ENCODE assay signal across 1 cellular context in the genomic region with DNA sequence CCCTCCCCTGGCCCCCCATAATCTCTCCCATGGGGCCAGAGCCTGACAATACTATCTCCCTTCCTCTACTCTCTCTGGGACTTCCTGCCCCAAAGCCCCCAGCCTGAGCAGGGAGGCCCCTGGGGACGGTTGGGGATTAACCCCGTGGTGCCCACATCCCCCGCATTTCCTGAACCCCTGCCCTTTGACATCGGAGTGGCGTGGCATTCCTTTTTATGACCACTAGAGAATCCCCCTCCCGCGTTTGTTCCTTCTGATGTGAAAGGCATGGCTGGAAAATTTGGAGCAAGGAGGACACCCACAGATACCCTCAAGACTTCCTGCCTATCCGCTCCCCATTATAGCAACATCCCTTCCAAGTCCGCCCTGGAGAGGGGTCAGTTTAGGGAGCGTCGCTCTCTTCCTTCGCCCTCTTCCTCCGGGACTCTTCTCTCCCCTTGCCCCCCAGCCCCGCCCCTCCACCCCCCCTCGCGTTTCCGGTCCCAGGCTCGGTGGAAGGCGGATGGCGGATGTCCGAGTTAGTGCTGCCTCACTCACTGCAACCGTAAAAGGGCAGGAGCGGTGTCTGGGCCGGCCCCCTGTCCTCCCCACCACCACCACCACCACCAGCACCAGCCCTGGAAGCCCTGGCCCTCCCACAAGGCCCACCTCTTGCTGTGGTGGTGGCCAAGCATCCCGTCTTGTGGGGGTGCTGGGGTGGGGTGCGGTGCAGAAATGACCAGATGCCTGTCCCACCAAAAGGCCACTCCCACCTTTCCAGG.
TF ChIP-seq lines count a peak whose summit lies in the region.

No MANE protein-coding gene starts in this region.

TF ChIP-seq in HepG2, 621 proteins besides CTCF, POLR2A, EP300 and RAD21 (continued from another document and continues in another):
- TF ChIP-seq PATZ1 (CRISPR knock-in tag; IDR thresholded peaks at IDR 0.05), result peak; percentile 76
- TF ChIP-seq KLF9 (CRISPR knock-in tag; IDR thresholded peaks at IDR 0.05; ENCODE audit: low read depth), result no peak
- TF ChIP-seq BCL6 (CRISPR knock-in tag; IDR thresholded peaks at IDR 0.05), result no peak
- TF ChIP-seq, protein P1, sequence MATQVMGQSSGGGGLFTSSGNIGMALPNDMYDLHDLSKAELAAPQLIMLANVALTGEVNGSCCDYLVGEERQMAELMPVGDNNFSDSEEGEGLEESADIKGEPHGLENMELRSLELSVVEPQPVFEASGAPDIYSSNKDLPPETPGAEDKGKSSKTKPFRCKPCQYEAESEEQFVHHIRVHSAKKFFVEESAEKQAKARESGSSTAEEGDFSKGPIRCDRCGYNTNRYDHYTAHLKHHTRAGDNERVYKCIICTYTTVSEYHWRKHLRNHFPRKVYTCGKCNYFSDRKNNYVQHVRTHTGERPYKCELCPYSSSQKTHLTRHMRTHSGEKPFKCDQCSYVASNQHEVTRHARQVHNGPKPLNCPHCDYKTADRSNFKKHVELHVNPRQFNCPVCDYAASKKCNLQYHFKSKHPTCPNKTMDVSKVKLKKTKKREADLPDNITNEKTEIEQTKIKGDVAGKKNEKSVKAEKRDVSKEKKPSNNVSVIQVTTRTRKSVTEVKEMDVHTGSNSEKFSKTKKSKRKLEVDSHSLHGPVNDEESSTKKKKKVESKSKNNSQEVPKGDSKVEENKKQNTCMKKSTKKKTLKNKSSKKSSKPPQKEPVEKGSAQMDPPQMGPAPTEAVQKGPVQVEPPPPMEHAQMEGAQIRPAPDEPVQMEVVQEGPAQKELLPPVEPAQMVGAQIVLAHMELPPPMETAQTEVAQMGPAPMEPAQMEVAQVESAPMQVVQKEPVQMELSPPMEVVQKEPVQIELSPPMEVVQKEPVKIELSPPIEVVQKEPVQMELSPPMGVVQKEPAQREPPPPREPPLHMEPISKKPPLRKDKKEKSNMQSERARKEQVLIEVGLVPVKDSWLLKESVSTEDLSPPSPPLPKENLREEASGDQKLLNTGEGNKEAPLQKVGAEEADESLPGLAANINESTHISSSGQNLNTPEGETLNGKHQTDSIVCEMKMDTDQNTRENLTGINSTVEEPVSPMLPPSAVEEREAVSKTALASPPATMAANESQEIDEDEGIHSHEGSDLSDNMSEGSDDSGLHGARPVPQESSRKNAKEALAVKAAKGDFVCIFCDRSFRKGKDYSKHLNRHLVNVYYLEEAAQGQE (IDR thresholded peaks at IDR 0.05; ENCODE audit: borderline replicate concordance in 1 of 2, low read depth in 1 of 2, low read length in 2 of 2), result no peak
- TF ChIP-seq ZNF34 (CRISPR knock-in tag; IDR thresholded peaks at IDR 0.05; ENCODE audit: borderline replicate concordance), result no peak
- no peak for TF ChIP-seq RFX1 (IDR thresholded peaks at IDR 0.05)
- TF ChIP-seq FOSL2 (CRISPR knock-in tag; IDR thresholded peaks at IDR 0.05), result peak; percentile 6; the same call in 1 of the 2 replicates
- no peak for TF ChIP-seq RFX5 (IDR thresholded peaks at IDR 0.05; ENCODE audit: low read depth, low read length)
- no peak for TF ChIP-seq ZNF451 (CRISPR knock-in tag; IDR thresholded peaks at IDR 0.05)
- TF ChIP-seq, protein P2, sequence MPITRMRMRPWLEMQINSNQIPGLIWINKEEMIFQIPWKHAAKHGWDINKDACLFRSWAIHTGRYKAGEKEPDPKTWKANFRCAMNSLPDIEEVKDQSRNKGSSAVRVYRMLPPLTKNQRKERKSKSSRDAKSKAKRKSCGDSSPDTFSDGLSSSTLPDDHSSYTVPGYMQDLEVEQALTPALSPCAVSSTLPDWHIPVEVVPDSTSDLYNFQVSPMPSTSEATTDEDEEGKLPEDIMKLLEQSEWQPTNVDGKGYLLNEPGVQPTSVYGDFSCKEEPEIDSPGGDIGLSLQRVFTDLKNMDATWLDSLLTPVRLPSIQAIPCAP (CRISPR knock-in tag; IDR thresholded peaks at IDR 0.05; ENCODE audit: low read depth), result no peak
- TF ChIP-seq ZNF276 (CRISPR knock-in tag; IDR thresholded peaks at IDR 0.05; ENCODE audit: low read depth), result no peak
- TF ChIP-seq NR2F2 (IDR thresholded peaks at IDR 0.05; ENCODE audit: borderline replicate concordance, low read depth), result no peak
- no peak for TF ChIP-seq ZFY (CRISPR knock-in tag; IDR thresholded peaks at IDR 0.05)
- TF ChIP-seq RCOR2 (CRISPR knock-in tag; IDR thresholded peaks at IDR 0.05), result no peak
- TF ChIP-seq RXRA (CRISPR knock-in tag; IDR thresholded peaks at IDR 0.05), result no peak
- 0 out of 2 replicates have a peak, but pooled peaks have one; percentile 22 for TF ChIP-seq DZIP1 (CRISPR knock-in tag; IDR thresholded peaks at IDR 0.05)
- no peak for TF ChIP-seq ZSCAN12 (CRISPR knock-in tag; IDR thresholded peaks at IDR 0.05)
- no peak for TF ChIP-seq HMG20A (CRISPR knock-in tag; IDR thresholded peaks at IDR 0.05; ENCODE audit: borderline replicate concordance)
- TF ChIP-seq SAP130 (CRISPR knock-in tag; IDR thresholded peaks at IDR 0.05; ENCODE audit: low read depth), result peak; percentile 61
- peak; percentile 51 for TF ChIP-seq GABPA (IDR thresholded peaks at IDR 0.05; ENCODE audit: low read depth, low read length)
- peak; percentile 76 for TF ChIP-seq GABPA (CRISPR knock-in tag; IDR thresholded peaks at IDR 0.05; ENCODE audit: low read depth)
- TF ChIP-seq PRMT3 (CRISPR knock-in tag; IDR thresholded peaks at IDR 0.05; ENCODE audit: borderline replicate concordance, low read depth), result no peak
- peak; percentile 79 for TF ChIP-seq GABPB1 (CRISPR knock-in tag; IDR thresholded peaks at IDR 0.05)
- peak; percentile 29 for TF ChIP-seq THAP11 (CRISPR knock-in tag; IDR thresholded peaks at IDR 0.05)
- no peak for TF ChIP-seq PLRG1 (conservative IDR thresholded peaks at IDR 0.05)
- TF ChIP-seq ZNF691 (CRISPR knock-in tag; IDR thresholded peaks at IDR 0.05; ENCODE audit: borderline replicate concordance, low read depth), result 0 out of 2 replicates have a peak, but pooled peaks have one; percentile 30
- no peak for TF ChIP-seq ZNF616 (CRISPR knock-in tag; IDR thresholded peaks at IDR 0.05; ENCODE audit: low read depth)
- 0 out of 2 replicates have a peak, but pooled peaks have one; percentile 39 for TF ChIP-seq PHF8 (CRISPR knock-in tag; IDR thresholded peaks at IDR 0.05)
- TF ChIP-seq, protein P3, sequence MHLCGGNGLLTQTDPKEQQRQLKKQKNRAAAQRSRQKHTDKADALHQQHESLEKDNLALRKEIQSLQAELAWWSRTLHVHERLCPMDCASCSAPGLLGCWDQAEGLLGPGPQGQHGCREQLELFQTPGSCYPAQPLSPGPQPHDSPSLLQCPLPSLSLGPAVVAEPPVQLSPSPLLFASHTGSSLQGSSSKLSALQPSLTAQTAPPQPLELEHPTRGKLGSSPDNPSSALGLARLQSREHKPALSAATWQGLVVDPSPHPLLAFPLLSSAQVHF (CRISPR knock-in tag; IDR thresholded peaks at IDR 0.05), result no peak
- TF ChIP-seq ARNTL (CRISPR knock-in tag; IDR thresholded peaks at IDR 0.05), result no peak
- 0 out of 2 replicates have a peak, but pooled peaks have one; percentile 4 for TF ChIP-seq ARID5B (CRISPR knock-in tag; IDR thresholded peaks at IDR 0.05)
- TF ChIP-seq ZNF652 (CRISPR knock-in tag; IDR thresholded peaks at IDR 0.05; ENCODE audit: borderline replicate concordance, low read depth), result peak; percentile 92
- TF ChIP-seq HDAC6 (IDR thresholded peaks at IDR 0.05; ENCODE audit: low read depth, low read length), result no peak
- TF ChIP-seq ATM (IDR thresholded peaks at IDR 0.05; ENCODE audit: borderline replicate concordance), result no peak
- TF ChIP-seq DPF2 (CRISPR knock-in tag; IDR thresholded peaks at IDR 0.05; ENCODE audit: borderline replicate concordance, low read depth), result no peak
- no peak for TF ChIP-seq TCF7L2 (IDR thresholded peaks at IDR 0.05; ENCODE audit: low read depth, low read length)
- no peak for TF ChIP-seq SIX1 (CRISPR knock-in tag; IDR thresholded peaks at IDR 0.05; ENCODE audit: borderline replicate concordance)
- no peak for TF ChIP-seq MBD4 (IDR thresholded peaks at IDR 0.05; ENCODE audit: borderline replicate concordance, low read length)
- TF ChIP-seq HMG20B (CRISPR knock-in tag; conservative IDR thresholded peaks at IDR 0.05), result no peak
- TF ChIP-seq PITX1 (CRISPR knock-in tag; IDR thresholded peaks at IDR 0.05), result peak; percentile 34; the same call in 1 of the 2 replicates
- 0 out of 2 replicates have a peak, but pooled peaks have one; percentile 86 for TF ChIP-seq AKAP8 (CRISPR knock-in tag; IDR thresholded peaks at IDR 0.05)
- no peak for TF ChIP-seq AGO1 (IDR thresholded peaks at IDR 0.05; ENCODE audit: low read depth, low read length, poor library complexity, severe bottlenecking)
- TF ChIP-seq SRSF1 (optimal IDR thresholded peaks at IDR 0.05; ENCODE audit: low read depth, low read length), result no peak
- TF ChIP-seq NCOA1 (CRISPR knock-in tag; IDR thresholded peaks at IDR 0.05), result no peak
- TF ChIP-seq ESRRA (CRISPR knock-in tag; IDR thresholded peaks at IDR 0.05; ENCODE audit: low read depth), result no peak
- no peak for TF ChIP-seq GZF1 (CRISPR knock-in tag; IDR thresholded peaks at IDR 0.05)
